Comparison of ENCODE assay signal across 10 cellular contexts in genomic region chr6:30171677-30172471, GRCh38. TPM values are rescaled to one million over a fixed set of nuclear protein-coding genes. Genes with fewer than 3 reads are reported as not detected.
DNase-seq lines count a peak whose midpoint lies in the region; ATAC-seq and TF ChIP-seq lines count a peak whose summit lies in the region.
"Had no signal": no experiment of that assay in that cellular context is flagged by ENCODE, and none has a peak within 500 bp of the region (broad histone marks: within the 10 kb centered on the region; RNA-seq: fewer than 3 reads in every experiment).

No MANE protein-coding gene starts in this region.

- peaks cover 8 to 13% (median 9%) of the 10 kb centered on the region in 4 donors for H3K4me1 ChIP-seq in stomach

- no peaks in the 10 kb centered on the region for H3K36me3 ChIP-seq in stomach

- H3K4me3 ChIP-seq in stomach: peak overlapping the region in 3 of 4 donors; percentile 6 to 42 (median 10)

- H3K9me3 Mint-ChIP-seq in activated CD4-positive, alpha-beta T cell treated with anti-CD3 and anti-CD28 coated beads, Interleukin-2, amount 10 ng/mL, durations not matched to agents 24 days and 14 days: no peaks in the 10 kb centered on the region
- H3K9me3 Mint-ChIP-seq in activated CD8-positive, alpha-beta T cell treated with anti-CD3 and anti-CD28 coated beads, Interleukin-2, amount 10 ng/mL, durations not matched to agents 7 days and 5 days (ENCODE audit: insufficient read depth): no peaks in the 10 kb centered on the region
- H3K9me3 Mint-ChIP-seq in immature natural killer cell: peaks cover 0 to 1% (median 0%) of the 10 kb centered on the region in 6 donors

- no peak for DNase-seq in activated CD4-positive, alpha-beta T cell treated with anti-CD3 and anti-CD28 coated beads, Interleukin-2, amount 10 ng/mL, durations not matched to agents 24 days and 14 days
- DNase-seq in activated CD4-positive, alpha-beta T cell treated with anti-CD3 and anti-CD28 coated beads for 4 hours: no peak
- no peak for DNase-seq in activated CD8-positive, alpha-beta T cell treated with anti-CD3 and anti-CD28 coated beads, Interleukin-2, amount 10 ng/mL, durations not matched to agents 7 days and 5 days
- DNase-seq in immature natural killer cell (peak in 1 of 3 donors; percentile 21), stomach (no peak), NCI-H2081 (lab: John Stamatoyannopoulos, UW) (no peak)
- DNase-seq in activated CD4-positive, CD25-positive, alpha-beta regulatory T cell (lab: John Stamatoyannopoulos, UW): no peak
- no peak for DNase-seq in effector CD4-positive, alpha-beta T cell
- DNase-seq: NK-92 treated with Interleukin-12 subunit alpha and Interleukin-12 subunit beta, amount 100 ng/mL, for 24 hours had no signal

- H3K27me3 Mint-ChIP-seq in activated CD4-positive, alpha-beta T cell treated with anti-CD3 and anti-CD28 coated beads, Interleukin-2, amount 10 ng/mL, durations not matched to agents 24 days and 14 days: peaks cover 49% of the 10 kb centered on the region
- peaks cover 62% of the 10 kb centered on the region for H3K27me3 Mint-ChIP-seq in activated CD8-positive, alpha-beta T cell treated with anti-CD3 and anti-CD28 coated beads, Interleukin-2, amount 10 ng/mL, durations not matched to agents 7 days and 5 days (ENCODE audit: low read depth)
- peaks cover 3 to 40% (median 9%) of the 10 kb centered on the region in 3 donors for H3K27me3 Mint-ChIP-seq in immature natural killer cell (ENCODE audit: low read depth in 3 of 3)

- TF ChIP-seq POLR2A in stomach (IDR thresholded peaks at IDR 0.05): no peak

- ATAC-seq in activated CD8-positive, alpha-beta T cell treated with anti-CD3 and anti-CD28 coated beads, Interleukin-2, amount 10 ng/mL, durations not matched to agents 7 days and 5 days: peak; percentile 44

- H3K4me1 Mint-ChIP-seq in activated CD4-positive, alpha-beta T cell treated with anti-CD3 and anti-CD28 coated beads, Interleukin-2, amount 10 ng/mL, durations not matched to agents 24 days and 14 days: peaks cover 25% of the 10 kb centered on the region
- peaks cover 26% of the 10 kb centered on the region for H3K4me1 Mint-ChIP-seq in activated CD8-positive, alpha-beta T cell treated with anti-CD3 and anti-CD28 coated beads, Interleukin-2, amount 10 ng/mL, durations not matched to agents 7 days and 5 days (ENCODE audit: low read depth)
- peaks cover 3 to 6% of the 10 kb centered on the region in 2 donors for H3K4me1 Mint-ChIP-seq in immature natural killer cell

- TF ChIP-seq CTCF in stomach (IDR thresholded peaks at IDR 0.05): no peak

- peaks cover 0 to 83% (median 32%) of the 10 kb centered on the region in 3 donors for H3K27me3 ChIP-seq in stomach

- no peak overlapping the region for H3K27ac Mint-ChIP-seq in activated CD4-positive, alpha-beta T cell treated with anti-CD3 and anti-CD28 coated beads, Interleukin-2, amount 10 ng/mL, durations not matched to agents 24 days and 14 days
- no peak overlapping the region for H3K27ac Mint-ChIP-seq in activated CD8-positive, alpha-beta T cell treated with anti-CD3 and anti-CD28 coated beads, Interleukin-2, amount 10 ng/mL, durations not matched to agents 7 days and 5 days
- H3K27ac Mint-ChIP-seq in immature natural killer cell: no peak overlapping the region

- no peak for TF ChIP-seq EP300 in stomach (IDR thresholded peaks at IDR 0.05)

- H3K36me3 Mint-ChIP-seq in activated CD4-positive, alpha-beta T cell treated with anti-CD3 and anti-CD28 coated beads, Interleukin-2, amount 10 ng/mL, durations not matched to agents 24 days and 14 days (ENCODE audit: low read depth): no peaks in the 10 kb centered on the region
- no peaks in the 10 kb centered on the region for H3K36me3 Mint-ChIP-seq in activated CD8-positive, alpha-beta T cell treated with anti-CD3 and anti-CD28 coated beads, Interleukin-2, amount 10 ng/mL, durations not matched to agents 7 days and 5 days (ENCODE audit: low read depth)
- H3K36me3 Mint-ChIP-seq in immature natural killer cell: no peaks in the 10 kb centered on the region

- H3K27ac ChIP-seq in stomach: no peak overlapping the region
- H3K27ac ChIP-seq: C4-2B had no signal

- POLR2A ChIA-PET in activated CD8-positive, alpha-beta T cell treated with anti-CD3 and anti-CD28 coated beads, Interleukin-2, amount 10 ng/mL, durations not matched to agents 7 days and 5 days (lab: Charles Lee): no interaction called here

- H3K4me3 Mint-ChIP-seq in activated CD4-positive, alpha-beta T cell treated with anti-CD3 and anti-CD28 coated beads, Interleukin-2, amount 10 ng/mL, durations not matched to agents 24 days and 14 days: peak overlapping the region; percentile 17
- no peak overlapping the region for H3K4me3 Mint-ChIP-seq in activated CD8-positive, alpha-beta T cell treated with anti-CD3 and anti-CD28 coated beads, Interleukin-2, amount 10 ng/mL, durations not matched to agents 7 days and 5 days
- H3K4me3 Mint-ChIP-seq in immature natural killer cell: peak overlapping the region in 4 of 5 donors; percentile 10 to 48 (median 16)

- intact Hi-C loops in activated CD4-positive, alpha-beta T cell treated with anti-CD3 and anti-CD28 coated beads, Interleukin-2, amount 10 ng/mL, durations not matched to agents 24 days and 14 days (cut with micrococcal nuclease): loop anchor here (2.0 kb wide), 1 partner anchor 323 kb away; no protein-coding TSS in a partner anchor
- intact Hi-C loops in stomach (cut with DNase I; ENCODE audit: low total_unique reads): no loop called here

- CTCF ChIA-PET in activated CD8-positive, alpha-beta T cell treated with anti-CD3 and anti-CD28 coated beads, Interleukin-2, amount 10 ng/mL, durations not matched to agents 7 days and 5 days (lab: Charles Lee): interaction anchor here (0.9 to 2.2 kb wide), 5 partner anchors 41 to 181 kb away, joined by 3 to 24 read pairs (median 6); no protein-coding TSS in a partner anchor

- no peaks in the 10 kb centered on the region for H3K9me3 ChIP-seq in stomach

- 5 to 10% (median 7%) methylated on average over 48 to 62 of the region's 62 CpGs for WGBS in stomach, 5 donors

RNA-seq across cellular contexts. Expression of gene TRIM15, which starts 8.5 kb away (rescaled TPM):
- 0.24 and 0.65 TPM in 2 replicates for total RNA-seq in activated CD4-positive, alpha-beta T cell treated with anti-CD3 and anti-CD28 coated beads, Interleukin-2, amount 10 ng/mL, durations not matched to agents 24 days and 14 days
- not detected for total RNA-seq in activated CD8-positive, alpha-beta T cell treated with anti-CD3 and anti-CD28 coated beads, Interleukin-2, amount 10 ng/mL, durations not matched to agents 7 days and 5 days
- polyA plus RNA-seq in immature natural killer cell (not detected), stomach (under 1 TPM in 1 of 3 donors, not detected in 2; 0.13 TPM)
- total RNA-seq in stomach: 10 to 100 TPM in 1 of 5 donors, not detected in 4; 24.6 TPM

RNA-seq across cellular contexts. Expression of gene TRIM10, which starts 10.9 kb away (rescaled TPM):
- 0.07 and 0.09 TPM in 2 replicates for total RNA-seq in activated CD4-positive, alpha-beta T cell treated with anti-CD3 and anti-CD28 coated beads, Interleukin-2, amount 10 ng/mL, durations not matched to agents 24 days and 14 days
- total RNA-seq in activated CD8-positive, alpha-beta T cell treated with anti-CD3 and anti-CD28 coated beads, Interleukin-2, amount 10 ng/mL, durations not matched to agents 7 days and 5 days: not detected
- polyA plus RNA-seq in immature natural killer cell (not detected), stomach (not detected)
- 1 to 10 TPM in 1 of 5 donors, under 1 TPM in 2, not detected in 2; 0.37 to 2.3 (median 0.58) TPM for total RNA-seq in stomach

RNA-seq across cellular contexts. Expression of gene TRIM40, which starts 35.9 kb away (rescaled TPM):
- total RNA-seq in activated CD4-positive, alpha-beta T cell treated with anti-CD3 and anti-CD28 coated beads, Interleukin-2, amount 10 ng/mL, durations not matched to agents 24 days and 14 days: not detected in 2 replicates
- total RNA-seq in activated CD8-positive, alpha-beta T cell treated with anti-CD3 and anti-CD28 coated beads, Interleukin-2, amount 10 ng/mL, durations not matched to agents 7 days and 5 days: not detected
- polyA plus RNA-seq in immature natural killer cell (not detected), stomach (not detected)
- total RNA-seq in stomach: not detected

RNA-seq across cellular contexts. Expression of gene TRIM26, which starts 41.3 kb away (rescaled TPM):
- 58.3 and 60.1 TPM in 2 replicates for total RNA-seq in activated CD4-positive, alpha-beta T cell treated with anti-CD3 and anti-CD28 coated beads, Interleukin-2, amount 10 ng/mL, durations not matched to agents 24 days and 14 days
- 10 to 100 TPM; 78.0 to 86.4 TPM for total RNA-seq in activated CD8-positive, alpha-beta T cell treated with anti-CD3 and anti-CD28 coated beads, Interleukin-2, amount 10 ng/mL, durations not matched to agents 7 days and 5 days
- polyA plus RNA-seq in immature natural killer cell (10 to 100 TPM; 11.6 to 65.0 (median 22.7) TPM), stomach (10 to 100 TPM; 25.1 to 30.5 (median 30.2) TPM)
- total RNA-seq in stomach: 10 to 100 TPM; 28.3 to 53.9 (median 38.8) TPM

RNA-seq across cellular contexts. Expression of gene TRIM31, which starts 59.0 kb away (rescaled TPM):
- 0.09 TPM in 1 of 2 replicates, not detected in the other for total RNA-seq in activated CD4-positive, alpha-beta T cell treated with anti-CD3 and anti-CD28 coated beads, Interleukin-2, amount 10 ng/mL, durations not matched to agents 24 days and 14 days
- not detected for total RNA-seq in activated CD8-positive, alpha-beta T cell treated with anti-CD3 and anti-CD28 coated beads, Interleukin-2, amount 10 ng/mL, durations not matched to agents 7 days and 5 days
- not detected for polyA plus RNA-seq in immature natural killer cell
- 10 to 100 TPM in 2 of 5 donors, 1 to 10 TPM in 1, not detected in 2; 4.6 to 12.3 (median 11.0) TPM for total RNA-seq in stomach
- 10 to 100 TPM in 1 of 3 donors, 1 to 10 TPM in 2; 1.2 to 52.2 (median 4.3) TPM for polyA plus RNA-seq in stomach
